ENCODE assay signal across 9 cellular contexts in genomic region chr2:85755122-85756027, GRCh38. TPM values are rescaled to one million over a fixed set of nuclear protein-coding genes. Genes with fewer than 3 reads are reported as not detected.
DNase-seq lines count a peak whose midpoint lies in the region; ATAC-seq and TF ChIP-seq lines count a peak whose summit lies in the region.
"Had no signal": no experiment of that assay in that cellular context is flagged by ENCODE, and none has a peak within 500 bp of the region (broad histone marks: within the 10 kb centered on the region; RNA-seq: fewer than 3 reads in every experiment).

No MANE protein-coding gene starts in this region.

- POLR2A ChIA-PET in naive thymus-derived CD4-positive, alpha-beta T cell (lab: Charles Lee): no interaction called here

- H3K36me3 Mint-ChIP-seq in naive thymus-derived CD4-positive, alpha-beta T cell: no peaks in the 10 kb centered on the region

- H3K4me1 ChIP-seq in colonic mucosa: peaks cover 13% of the 10 kb centered on the region
- H3K4me1 ChIP-seq in naive thymus-derived CD4-positive, alpha-beta T cell (ENCODE audit: control insufficient read depth in 2 of 2, insufficient read depth in 2 of 2, low read length in 2 of 2): peaks cover 9 to 13% of the 10 kb centered on the region in 2 donors

- H3K9me3 Mint-ChIP-seq in naive thymus-derived CD4-positive, alpha-beta T cell: peaks cover 0 to 2% (median 0%) of the 10 kb centered on the region in 11 donors

- H3K27ac Mint-ChIP-seq in naive thymus-derived CD4-positive, alpha-beta T cell: peak overlapping the region in 2 of 9 donors; percentile 32 to 38

- H3K27me3 ChIP-seq in colonic mucosa: peaks cover 50% of the 10 kb centered on the region
- peaks cover 10 to 11% of the 10 kb centered on the region in 2 donors for H3K27me3 ChIP-seq in naive thymus-derived CD4-positive, alpha-beta T cell (ENCODE audit: control insufficient read depth in 2 of 2, insufficient read depth in 2 of 2, low read length in 2 of 2)

- no peak overlapping the region for H3K27ac ChIP-seq in colonic mucosa
- H3K27ac ChIP-seq in naive thymus-derived CD4-positive, alpha-beta T cell (ENCODE audit: low read depth, low read length): no peak overlapping the region

- peaks cover 5 to 23% (median 16%) of the 10 kb centered on the region in 7 donors for H3K4me1 Mint-ChIP-seq in naive thymus-derived CD4-positive, alpha-beta T cell

- intact Hi-C loops in colonic mucosa (cut with DNase I): no loop called here
- intact Hi-C loops in naive thymus-derived CD4-positive, alpha-beta T cell (cut with micrococcal nuclease): no loop called here

- TF ChIP-seq CTCF in colonic mucosa (IDR thresholded peaks at IDR 0.05): no peak

- CTCF ChIA-PET in naive thymus-derived CD4-positive, alpha-beta T cell (lab: Charles Lee): no interaction called here

- peak overlapping the region; percentile 70 to 86 (median 78) for H3K4me3 Mint-ChIP-seq in naive thymus-derived CD4-positive, alpha-beta T cell

- peaks cover 53 to 69% (median 61%) of the 10 kb centered on the region in 5 donors for H3K27me3 Mint-ChIP-seq in naive thymus-derived CD4-positive, alpha-beta T cell

- peak; percentile 63 for DNase-seq in AG08396 (ENCODE audit: low spot score)
- peak; percentile 75 for DNase-seq in LHCN-M2 (ENCODE audit: low read depth)
- DNase-seq in colonic mucosa: no peak
- DNase-seq in naive thymus-derived CD4-positive, alpha-beta T cell: peak in 3 of 9 donors; percentile 14 to 24 (median 19)
- DNase-seq in mucosa of gallbladder (ENCODE audit: low spot score): no peak
- no peak for DNase-seq in RKO (ENCODE audit: low spot score)
- DNase-seq in NCI-H774 (lab: John Stamatoyannopoulos, UW): no peak

- H3K4me3 ChIP-seq in colonic mucosa: peak overlapping the region; percentile 62
- H3K4me3 ChIP-seq in naive thymus-derived CD4-positive, alpha-beta T cell (ENCODE audit: low read length): peak overlapping the region; percentile 6

- H3K9me3 ChIP-seq in colonic mucosa: no peaks in the 10 kb centered on the region
- no peaks in the 10 kb centered on the region for H3K9me3 ChIP-seq in naive thymus-derived CD4-positive, alpha-beta T cell (ENCODE audit: control insufficient read depth in 2 of 3, low read length in 3 of 3)

- H3K36me3 ChIP-seq in colonic mucosa: no peaks in the 10 kb centered on the region
- no peaks in the 10 kb centered on the region for H3K36me3 ChIP-seq in naive thymus-derived CD4-positive, alpha-beta T cell (ENCODE audit: control insufficient read depth in 2 of 3, insufficient read depth in 3 of 3, low read length in 3 of 3)

- no peak for ATAC-seq in naive thymus-derived CD4-positive, alpha-beta T cell
- ATAC-seq in GM18907 (IDR thresholded peaks at IDR 0.05; ENCODE audit: unreplicated experiment): no peak

- H3K9ac ChIP-seq in colonic mucosa (ENCODE audit: low read depth in 2 of 2, low read length in 2 of 2): peak overlapping the region; percentile 54 to 57

RNA-seq across cellular contexts. Expression of gene ATOH8, which starts 1.6 kb away (rescaled TPM):
- total RNA-seq in LHCN-M2 (2014; rRNA removed): 129 and 179 TPM in 2 replicates
- 120 TPM for polyA plus RNA-seq in LHCN-M2 (2012)
- 1 to 10 TPM; 2.5 TPM for total RNA-seq in colonic mucosa
- under 1 TPM in 2 of 5 experiments, not detected in 3; 0.42 to 0.73 TPM for total RNA-seq in naive thymus-derived CD4-positive, alpha-beta T cell
- polyA plus RNA-seq in naive thymus-derived CD4-positive, alpha-beta T cell: not detected
- 9.0 TPM for total RNA-seq in mucosa of gallbladder
- total RNA-seq: activated CD8-positive, alpha-beta memory T cell treated with anti-CD3 and anti-CD28 coated beads for 36 hours had no signal

Comparison
In these comparisons a context has a peak if more than half of its experiments do, and no peak if none do; other contexts are left out.
1. DNase-seq: peak in AG08396 (single experiment) and LHCN-M2 (single experiment); none in colonic mucosa (single experiment), mucosa of gallbladder (single experiment), RKO (single experiment) and NCI-H774 (single experiment).
2. RNA of gene ATOH8, which starts 1.6 kb away (total RNA-seq): 129 to 179 TPM in LHCN-M2; 9.0 TPM in mucosa of gallbladder (single experiment), 2.5 TPM in colonic mucosa and 0.42 to 0.73 TPM in naive thymus-derived CD4-positive, alpha-beta T cell; every median in the first group is over 10 times any median in the second.